Comparison of ENCODE assay signal across 20 cellular contexts in genomic region chr18:63102941-63103744, GRCh38.
DNase-seq lines count a peak whose midpoint lies in the region; ATAC-seq, FAIRE-seq and TF ChIP-seq lines count a peak whose summit lies in the region.
"Had no signal": no experiment of that assay in that cellular context is flagged by ENCODE, and none has a peak within 500 bp of the region (broad histone marks: within the 10 kb centered on the region; RNA-seq: fewer than 3 reads in every experiment).

No MANE protein-coding gene starts in this region.

- H4K20me1 ChIP-seq in K562 (replicated peaks; ENCODE audit: control insufficient read depth, insufficient read depth, low read length), result no peaks in the 10 kb centered on the region; the same call in 1 of the 2 replicates

- H3K79me2 ChIP-seq in K562 (ENCODE audit: control insufficient read depth, insufficient read depth, low read length), result no peaks in the 10 kb centered on the region

- peak overlapping the region; percentile 53 for H3K27ac Mint-ChIP-seq in activated CD8-positive, alpha-beta memory T cell treated with anti-CD3 and anti-CD28 coated beads, Interleukin-2, amount 10 ng/mL, durations not matched to agents 7 days and 5 days
- no peak overlapping the region for H3K27ac Mint-ChIP-seq in osteocyte (ENCODE audit: unreplicated experiment)
- H3K27ac Mint-ChIP-seq: stimulated activated effector memory CD8-positive, alpha-beta T cell treated with anti-CD3 and anti-CD28 coated beads, Interleukin-12 subunit alpha, Interleukin-12 subunit beta, amount 100 ng/mL, for 72 hours had no signal

- peak overlapping the region; percentile 2 for H3K4me3 Mint-ChIP-seq in activated CD8-positive, alpha-beta memory T cell treated with anti-CD3 and anti-CD28 coated beads, Interleukin-2, amount 10 ng/mL, durations not matched to agents 7 days and 5 days
- no peak overlapping the region for H3K4me3 Mint-ChIP-seq in osteocyte (ENCODE audit: unreplicated experiment)
- H3K4me3 Mint-ChIP-seq: nephron progenitor cell; stimulated activated effector memory CD8-positive, alpha-beta T cell treated with anti-CD3 and anti-CD28 coated beads, Interleukin-12 subunit alpha, Interleukin-12 subunit beta, amount 100 ng/mL, for 72 hours had no signal

- H3K27me3 Mint-ChIP-seq in activated CD8-positive, alpha-beta memory T cell treated with anti-CD3 and anti-CD28 coated beads, Interleukin-2, amount 10 ng/mL, durations not matched to agents 7 days and 5 days, result peaks cover 47% of the 10 kb centered on the region
- no peaks in the 10 kb centered on the region for H3K27me3 Mint-ChIP-seq in osteocyte (ENCODE audit: unreplicated experiment)

- no peak overlapping the region for H3K9ac ChIP-seq in K562 (ENCODE audit: insufficient read depth in 1 of 2, low read depth in 2 of 2, low read length in 2 of 2)

- H3K9me3 ChIP-seq in HEK293 (ENCODE audit: control insufficient read depth, insufficient read depth, low read depth, low read length) (no peaks in the 10 kb centered on the region), K562 (replicated peaks; ENCODE audit: control insufficient read depth, insufficient read depth, low read depth, low read length) (no peaks in the 10 kb centered on the region)
- H3K9me3 ChIP-seq: breast epithelium, esophagus squamous epithelium, upper lobe of left lung had no signal

- no peak for TF ChIP-seq EP300 in K562 (IDR thresholded peaks at IDR 0.05; ENCODE audit: low read length)

- H3K27me3 ChIP-seq in K562 (ENCODE audit: control insufficient read depth in 2 of 2, insufficient read depth in 2 of 2, low read length in 2 of 2), result peaks cover 2 to 53% of the 10 kb centered on the region in 2 experiments; a peak in 3 of 5 replicates
- H3K27me3 ChIP-seq: breast epithelium, upper lobe of left lung had no signal

- FAIRE-seq in K562 (lab: Jason Lieb, UNC), result no peak
- FAIRE-seq: RCC 7860 had no signal

- peaks cover 44% of the 10 kb centered on the region for H3K4me1 Mint-ChIP-seq in activated CD8-positive, alpha-beta memory T cell treated with anti-CD3 and anti-CD28 coated beads, Interleukin-2, amount 10 ng/mL, durations not matched to agents 7 days and 5 days
- H3K4me1 Mint-ChIP-seq in osteocyte (ENCODE audit: unreplicated experiment), result peaks cover 10% of the 10 kb centered on the region

- no peak overlapping the region for H3K4me2 ChIP-seq in K562 (ENCODE audit: insufficient read depth, low read length)

- H3K36me3 Mint-ChIP-seq in activated CD8-positive, alpha-beta memory T cell treated with anti-CD3 and anti-CD28 coated beads, Interleukin-2, amount 10 ng/mL, durations not matched to agents 7 days and 5 days, result peaks cover 8% of the 10 kb centered on the region
- no peaks in the 10 kb centered on the region for H3K36me3 Mint-ChIP-seq in osteocyte (ENCODE audit: unreplicated experiment)

- POLR2A ChIA-PET in HEK293 (lab: Yijun Ruan, JAX), result no interaction called here
- POLR2A ChIA-PET in K562 (lab: Yijun Ruan, JAX), result no interaction called here

- intact Hi-C loops in K562 (cut with micrococcal nuclease), result no loop called here

- H3K27ac ChIP-seq in HEK293 (ENCODE audit: extremely low read depth, low read depth, low read length) (no peak overlapping the region), K562 (ENCODE audit: extremely low read depth, low read depth, low read length) (no peak overlapping the region)
- H3K27ac ChIP-seq: breast epithelium, esophagus squamous epithelium, upper lobe of left lung had no signal

- BruUV-seq in K562 (replicated peaks; lab: Mats Ljungman, UMichigan), result no TSS peak

- no peak for TF ChIP-seq CTCF in HEK293 (tag by site-specific recombination; IDR thresholded peaks at IDR 0.05)
- TF ChIP-seq CTCF in K562 (IDR thresholded peaks at IDR 0.05 in 2 of 3, conservative IDR thresholded peaks at IDR 0.05 in 1 of 3; ENCODE audit: insufficient read depth in 2 of 3, low read depth in 1 of 3, low read length in 3 of 3), result no peak
- no peak for TF ChIP-seq CTCF in osteocyte (IDR thresholded peaks at IDR 0.05)

- ATAC-seq in activated CD8-positive, alpha-beta memory T cell treated with anti-CD3 and anti-CD28 coated beads, Interleukin-2, amount 10 ng/mL, durations not matched to agents 7 days and 5 days, result no peak
- ATAC-seq in K562 (no peak), HG02588 (IDR thresholded peaks at IDR 0.05; ENCODE audit: unreplicated experiment) (no peak), HG02852 (IDR thresholded peaks at IDR 0.05; ENCODE audit: unreplicated experiment) (no peak)
- ATAC-seq: SK-N-SH treated with all-trans-retinoic acid at 6 μM for 48 hours; stimulated activated effector memory CD8-positive, alpha-beta T cell treated with anti-CD3 and anti-CD28 coated beads, Interleukin-12 subunit alpha, Interleukin-12 subunit beta, amount 100 ng/mL, for 72 hours had no signal

- no peaks in the 10 kb centered on the region for H3K9me1 ChIP-seq in K562 (ENCODE audit: control insufficient read depth, insufficient read depth, low read length)

- WGBS in K562 (ENCODE audit: insufficient coverage, low coverage, missing lambda C conversion rate), result 5% methylated on average over 7 of the region's 7 CpGs

- H3K9me3 Mint-ChIP-seq in activated CD8-positive, alpha-beta memory T cell treated with anti-CD3 and anti-CD28 coated beads, Interleukin-2, amount 10 ng/mL, durations not matched to agents 7 days and 5 days (ENCODE audit: low read depth), result peaks cover 4% of the 10 kb centered on the region
- peaks cover 4% of the 10 kb centered on the region for H3K9me3 Mint-ChIP-seq in osteocyte (ENCODE audit: unreplicated experiment)

- H3K36me3 ChIP-seq in HEK293 (ENCODE audit: control insufficient read depth in 2 of 2, insufficient read depth in 1 of 2, low read length in 2 of 2) (no peaks in the 10 kb centered on the region), K562 (ENCODE audit: control insufficient read depth, insufficient read depth, low read length) (no peaks in the 10 kb centered on the region)
- H3K36me3 ChIP-seq: breast epithelium, esophagus squamous epithelium, upper lobe of left lung had no signal

- CTCF ChIA-PET in activated CD8-positive, alpha-beta memory T cell treated with anti-CD3 and anti-CD28 coated beads, Interleukin-2, amount 10 ng/mL, durations not matched to agents 7 days and 5 days (lab: Charles Lee), result interaction anchor here (1.8 kb wide), 1 partner anchor 215 kb away, joined by 6 read pairs; no protein-coding TSS in a partner anchor
- CTCF ChIA-PET in HEK293 (lab: Yijun Ruan, JAX) (no interaction called here), K562 (lab: Yijun Ruan, JAX; ENCODE audit: low intra/inter-chr PET ratio) (no interaction called here)

- H2AFZ ChIP-seq in K562 (ENCODE audit: low read depth, low read length), result no peak overlapping the region

- in situ Hi-C loops in K562 (cut with MboI), result no loop called here

- no peak for DNase-seq in activated CD8-positive, alpha-beta memory T cell treated with anti-CD3 and anti-CD28 coated beads, Interleukin-2, amount 10 ng/mL, durations not matched to agents 7 days and 5 days
- DNase-seq in activated CD8-positive, alpha-beta memory T cell treated with anti-CD3 and anti-CD28 coated beads, Interleukin-2, amount 50 U/mL, for 48 hours, result no peak
- DNase-seq in K562 (ENCODE audit: extremely low read depth in 1 of 4, low spot score in 3 of 4) (no peak), osteocyte (ENCODE audit: extremely low spot score, unreplicated experiment) (peak; percentile 44), SKM-1 (lab: John Stamatoyannopoulos, UW; ENCODE audit: unreplicated experiment) (no peak)
- DNase-seq: activated naive CD4-positive, alpha-beta T cell treated with Interleukin-2 at 50 U/mL for 16 hours; esophagus squamous epithelium; Kasumi-1; NCI-H1105 treated with DMSO at 0.1 percent for 48 hours; NCI-H748 treated with DMSO at 0.1 percent for 48 hours; nephron progenitor cell; stimulated activated CD4-positive, alpha-beta T cell treated with anti-CD3 and anti-CD28 coated beads, Interleukin-12 subunit alpha, Interleukin-12 subunit beta, amount 100 ng/mL, for 4 hours had no signal

- H3K4me3 ChIP-seq in HEK293 (ENCODE audit: low read depth, low read length) (no peak overlapping the region), K562 (no peak overlapping the region)
- H3K4me3 ChIP-seq: breast epithelium, esophagus squamous epithelium, upper lobe of left lung had no signal

- no peak for TF ChIP-seq RAD21 in K562 (CRISPR knock-in tag; conservative IDR thresholded peaks at IDR 0.05 in 1 of 2, IDR thresholded peaks at IDR 0.05 in 1 of 2)

- H3K4me1 ChIP-seq in HEK293 (ENCODE audit: control insufficient read depth, insufficient read depth, low read length) (peaks cover 19% of the 10 kb centered on the region), K562 (replicated peaks in 1 of 2; ENCODE audit: control insufficient read depth in 2 of 2, insufficient read depth in 2 of 2, low read length in 2 of 2) (no peaks in the 10 kb centered on the region)
- H3K4me1 ChIP-seq: breast epithelium, esophagus squamous epithelium had no signal

- no peak for TF ChIP-seq POLR2A in K562 (conservative IDR thresholded peaks at IDR 0.05)

TF ChIP-seq in HEK293, 187 proteins besides CTCF, POLR2A, EP300 and RAD21 (continues in another document):
- TF ChIP-seq ZNF133 (tag by site-specific recombination; IDR thresholded peaks at IDR 0.05) (0 out of 2 replicates have a peak, but pooled peaks have one; percentile 9), ATF2 (tag by site-specific recombination; IDR thresholded peaks at IDR 0.05; ENCODE audit: low read depth) (peak; percentile 59)

TF ChIP-seq in K562, 482 proteins besides CTCF, POLR2A, EP300 and RAD21:
- TF ChIP-seq MYNN (IDR thresholded peaks at IDR 0.05), result no peak
- TF ChIP-seq MYNN (CRISPR knock-in tag; IDR thresholded peaks at IDR 0.05), result no peak
- TF ChIP-seq TRIM24 (IDR thresholded peaks at IDR 0.05), result peak; percentile 45 to 61; a peak in 2 of 4 replicates
